14 cellular contexts compared by ENCODE assay signal in the genomic region with DNA sequence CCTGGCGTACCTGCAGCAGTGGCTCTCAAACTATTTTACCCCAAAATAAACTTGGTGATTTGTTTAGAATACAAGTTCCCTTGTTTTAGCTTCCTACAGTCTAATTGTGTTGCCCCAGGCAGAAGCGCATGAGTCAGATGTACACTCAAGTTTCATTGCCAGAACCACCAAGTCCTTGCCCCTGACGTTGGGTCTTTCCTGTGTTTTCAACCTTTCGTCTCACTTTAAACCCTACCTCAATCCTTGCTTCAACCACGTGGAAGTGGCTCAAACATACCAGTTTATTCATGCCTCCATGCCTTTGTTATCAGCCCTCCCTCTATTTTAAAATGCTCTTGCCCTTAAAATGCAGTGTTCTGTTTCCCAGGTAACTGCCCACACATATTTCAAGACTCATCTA.
A peak's percentile ranks its signal among the peaks of the same experiment; 100 is the strongest.
DNase-seq lines count a peak whose midpoint lies in the region; FAIRE-seq and TF ChIP-seq lines count a peak whose summit lies in the region.
"Had no signal": no experiment of that assay in that cellular context is flagged by ENCODE, and none has a peak within 500 bp of the region (broad histone marks: within the 10 kb centered on the region; RNA-seq: fewer than 3 reads in every experiment).

No MANE protein-coding gene starts in this region.

- POLR2A ChIA-PET in HEK293 (lab: Yijun Ruan, JAX): no interaction called here

- peaks cover 47% of the 10 kb centered on the region for H3K4me1 Mint-ChIP-seq in osteocyte (ENCODE audit: unreplicated experiment)
- H3K4me1 Mint-ChIP-seq: central memory CD8-positive, alpha-beta T cell had no signal

- FAIRE-seq in RCC 7860 (lab: Jason Lieb, UNC): no peak
- FAIRE-seq: kidney had no signal

- H3K4me3 Mint-ChIP-seq in osteocyte (ENCODE audit: unreplicated experiment): peak overlapping the region; percentile 3
- H3K4me3 Mint-ChIP-seq: activated CD8-positive, alpha-beta T cell treated with anti-CD3 and anti-CD28 coated beads, Interleukin-2, amount 10 ng/mL, durations not matched to agents 7 days and 5 days; CD8-positive, alpha-beta T cell; central memory CD8-positive, alpha-beta T cell had no signal

- H3K36me3 Mint-ChIP-seq in osteocyte (ENCODE audit: unreplicated experiment): no peaks in the 10 kb centered on the region
- H3K36me3 Mint-ChIP-seq: CD8-positive, alpha-beta T cell had no signal

- TF ChIP-seq CTCF in HEK293 (tag by site-specific recombination; IDR thresholded peaks at IDR 0.05) (no peak), epithelial cell of proximal tubule (conservative IDR thresholded peaks at IDR 0.05; ENCODE audit: low read depth, low read length) (no peak), osteocyte (IDR thresholded peaks at IDR 0.05) (no peak)

- peak overlapping the region; percentile 29 for H3K27ac Mint-ChIP-seq in osteocyte (ENCODE audit: unreplicated experiment)
- H3K27ac Mint-ChIP-seq: activated CD8-positive, alpha-beta T cell treated with anti-CD3 and anti-CD28 coated beads, Interleukin-2, amount 10 ng/mL, durations not matched to agents 7 days and 5 days; CD8-positive, alpha-beta T cell had no signal

- no peaks in the 10 kb centered on the region for H3K36me3 ChIP-seq in HEK293 (ENCODE audit: control insufficient read depth in 2 of 2, insufficient read depth in 1 of 2, low read length in 2 of 2)

- H3K4me3 ChIP-seq in HEK293 (ENCODE audit: low read depth, low read length) (no peak overlapping the region), epithelial cell of proximal tubule (ENCODE audit: low read depth, low read length) (no peak overlapping the region)

- H3K27ac ChIP-seq in HEK293 (ENCODE audit: extremely low read depth, low read depth, low read length): no peak overlapping the region

- H3K9me3 Mint-ChIP-seq in osteocyte (ENCODE audit: unreplicated experiment): no peaks in the 10 kb centered on the region
- H3K9me3 Mint-ChIP-seq: CD8-positive, alpha-beta T cell had no signal

- CTCF ChIA-PET in HEK293 (lab: Yijun Ruan, JAX): interaction anchor here (0.6 kb wide), 2 partner anchors 87 to 250 kb away, joined by 3 read pairs; no protein-coding TSS in a partner anchor

- H3K27me3 Mint-ChIP-seq in osteocyte (ENCODE audit: unreplicated experiment): no peaks in the 10 kb centered on the region
- H3K27me3 Mint-ChIP-seq: central memory CD8-positive, alpha-beta T cell had no signal

- peak; percentile 51 for DNase-seq in T1000 (lab: John Stamatoyannopoulos, UW)
- peak; percentile 38 for DNase-seq in epithelial cell of proximal tubule (ENCODE audit: low read depth)
- DNase-seq in osteocyte (ENCODE audit: extremely low spot score, unreplicated experiment): no peak
- no peak for DNase-seq in RCC 7860 (ENCODE audit: low spot score)
- no peak for DNase-seq in NOMO-1 treated with dmso at 0.1 percent for 144 hours (lab: John Stamatoyannopoulos, UW; ENCODE audit: unreplicated experiment)
- no peak for DNase-seq in stimulated activated CD4-positive, alpha-beta T cell treated with anti-CD3 and anti-CD28 coated beads, Interleukin-2, amount 100 ng/mL, for 24 hours
- DNase-seq in NCI-H1930 (lab: John Stamatoyannopoulos, UW): no peak
- DNase-seq: activated CD8-positive, alpha-beta T cell treated with anti-CD3 and anti-CD28 coated beads, Interleukin-2, amount 10 ng/mL, durations not matched to agents 7 days and 5 days; activated gamma-delta T cell treated with Interleukin-2 at 50 U/mL for 16 hours; CD8-positive, alpha-beta T cell; kidney; T-helper 2 cell had no signal

- H3K9me3 ChIP-seq in HEK293 (ENCODE audit: control insufficient read depth, insufficient read depth, low read depth, low read length): no peaks in the 10 kb centered on the region

- no peaks in the 10 kb centered on the region for H3K4me1 ChIP-seq in HEK293 (ENCODE audit: control insufficient read depth, insufficient read depth, low read length)

TF ChIP-seq in HEK293, 187 proteins besides CTCF, POLR2A, EP300 and RAD21:
- TF ChIP-seq, protein P1, sequence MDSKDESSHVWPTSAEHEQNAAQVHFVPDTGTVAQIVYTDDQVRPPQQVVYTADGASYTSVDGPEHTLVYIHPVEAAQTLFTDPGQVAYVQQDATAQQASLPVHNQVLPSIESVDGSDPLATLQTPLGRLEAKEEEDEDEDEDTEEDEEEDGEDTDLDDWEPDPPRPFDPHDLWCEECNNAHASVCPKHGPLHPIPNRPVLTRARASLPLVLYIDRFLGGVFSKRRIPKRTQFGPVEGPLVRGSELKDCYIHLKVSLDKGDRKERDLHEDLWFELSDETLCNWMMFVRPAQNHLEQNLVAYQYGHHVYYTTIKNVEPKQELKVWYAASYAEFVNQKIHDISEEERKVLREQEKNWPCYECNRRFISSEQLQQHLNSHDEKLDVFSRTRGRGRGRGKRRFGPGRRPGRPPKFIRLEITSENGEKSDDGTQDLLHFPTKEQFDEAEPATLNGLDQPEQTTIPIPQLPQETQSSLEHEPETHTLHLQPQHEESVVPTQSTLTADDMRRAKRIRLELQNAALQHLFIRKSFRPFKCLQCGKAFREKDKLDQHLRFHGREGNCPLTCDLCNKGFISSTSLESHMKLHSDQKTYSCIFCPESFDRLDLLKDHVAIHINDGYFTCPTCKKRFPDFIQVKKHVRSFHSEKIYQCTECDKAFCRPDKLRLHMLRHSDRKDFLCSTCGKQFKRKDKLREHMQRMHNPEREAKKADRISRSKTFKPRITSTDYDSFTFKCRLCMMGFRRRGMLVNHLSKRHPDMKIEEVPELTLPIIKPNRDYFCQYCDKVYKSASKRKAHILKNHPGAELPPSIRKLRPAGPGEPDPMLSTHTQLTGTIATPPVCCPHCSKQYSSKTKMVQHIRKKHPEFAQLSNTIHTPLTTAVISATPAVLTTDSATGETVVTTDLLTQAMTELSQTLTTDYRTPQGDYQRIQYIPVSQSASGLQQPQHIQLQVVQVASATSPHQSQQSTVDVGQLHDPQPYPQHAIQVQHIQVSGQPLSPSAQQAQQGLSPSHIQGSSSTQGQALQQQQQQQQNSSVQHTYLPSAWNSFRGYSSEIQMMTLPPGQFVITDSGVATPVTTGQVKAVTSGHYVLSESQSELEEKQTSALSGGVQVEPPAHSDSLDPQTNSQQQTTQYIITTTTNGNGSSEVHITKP (tag by site-specific recombination; IDR thresholded peaks at IDR 0.05): peak; percentile 52; the same call in 1 of the 2 replicates
- no peak for TF ChIP-seq ZNF555 (tag by site-specific recombination; conservative IDR thresholded peaks at IDR 0.05)
TF ChIP-seq in HEK293: peak in this region for 1.

Comparison
In these comparisons a context has a peak if more than half of its experiments do, and no peak if none do; other contexts are left out.
1. DNase-seq: peak in T1000 (single experiment) and epithelial cell of proximal tubule (single experiment); none in osteocyte (single experiment), RCC 7860 (single experiment), NOMO-1 treated with dmso at 0.1 percent for 144 hours (single experiment), stimulated activated CD4-positive, alpha-beta T cell treated with anti-CD3 and anti-CD28 coated beads, Interleukin-2, amount 100 ng/mL, for 24 hours (0 of 2) and NCI-H1930 (0 of 2).